ENCODE assay signal across 16 cellular contexts in the genomic region with DNA sequence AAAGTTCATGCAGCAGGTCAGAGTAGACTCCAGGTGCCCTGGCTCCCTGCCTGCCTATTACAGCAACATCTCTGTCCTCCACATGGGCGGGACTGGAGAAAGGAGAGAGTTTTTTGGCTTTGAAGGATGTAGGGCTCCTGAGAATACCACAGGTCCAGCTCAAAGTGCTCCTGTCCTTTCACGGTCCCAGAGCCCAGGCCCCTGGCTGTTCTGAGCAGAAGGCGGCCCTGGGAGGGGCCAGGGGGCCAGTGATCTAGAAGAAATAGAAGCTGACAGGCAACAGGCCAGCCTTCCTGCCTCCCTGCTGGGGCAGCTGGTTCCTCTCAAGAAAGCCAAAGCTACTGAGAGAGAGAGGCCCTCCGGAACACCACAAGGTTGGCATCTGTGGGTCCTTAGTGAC. TPM values are rescaled to one million over a fixed set of nuclear protein-coding genes. Genes with fewer than 3 reads are reported as not detected.
DNase-seq lines count a peak whose midpoint lies in the region; ATAC-seq and TF ChIP-seq lines count a peak whose summit lies in the region.
"Had no signal": no experiment of that assay in that cellular context is flagged by ENCODE, and none has a peak within 500 bp of the region (broad histone marks: within the 10 kb centered on the region; RNA-seq: fewer than 3 reads in every experiment).

No MANE protein-coding gene starts in this region.

- H3K9ac ChIP-seq in mammary epithelial cell (ENCODE audit: insufficient read depth, low read length) (no peak overlapping the region), endodermal cell (ENCODE audit: extremely low read depth, low read length, poor library complexity, severe bottlenecking) (no peak overlapping the region)

- H3K4me3 Mint-ChIP-seq in MCF 10A (ENCODE audit: unreplicated experiment) = peak overlapping the region; percentile 71
- no peak overlapping the region for H3K4me3 Mint-ChIP-seq in endodermal cell
- no peak overlapping the region for H3K4me3 Mint-ChIP-seq in activated T-cell treated with anti-CD3 and anti-CD28 coated beads, Interleukin-2, amount 50 U/mL, for 72 hours
- H3K4me3 Mint-ChIP-seq: stimulated activated naive CD8-positive, alpha-beta T cell treated with anti-CD3 and anti-CD28 coated beads, Interleukin-15, amount 100 ng/mL, for 72 hours had no signal

- H3K27me3 Mint-ChIP-seq in MCF 10A (ENCODE audit: insufficient read depth, unreplicated experiment) (peaks cover 54% of the 10 kb centered on the region), endodermal cell (ENCODE audit: insufficient read depth) (no peaks in the 10 kb centered on the region)
- peaks cover 38% of the 10 kb centered on the region for H3K27me3 Mint-ChIP-seq in activated T-cell treated with anti-CD3 and anti-CD28 coated beads, Interleukin-2, amount 50 U/mL, for 72 hours (ENCODE audit: low read depth)
- H3K27me3 Mint-ChIP-seq: stimulated activated naive CD8-positive, alpha-beta T cell treated with anti-CD3 and anti-CD28 coated beads, Interleukin-15, amount 100 ng/mL, for 72 hours had no signal

- POLR2A ChIA-PET in MCF 10A (lab: Yijun Ruan, JAX) = interaction anchor here (2.1 to 2.6 kb wide), 4 partner anchors 12 to 57 kb away, joined by 9 to 22 read pairs (median 13); a partner anchor contains a TSS

- H3K36me3 ChIP-seq in mammary epithelial cell (ENCODE audit: insufficient read depth, low read length) = no peaks in the 10 kb centered on the region
- no peaks in the 10 kb centered on the region for H3K36me3 ChIP-seq in endodermal cell (ENCODE audit: control insufficient read depth, insufficient read depth, low read length)

- no peak for TF ChIP-seq CTCF in MCF 10A (IDR thresholded peaks at IDR 0.05; ENCODE audit: unreplicated experiment)
- no peak for TF ChIP-seq CTCF in mammary epithelial cell (conservative IDR thresholded peaks at IDR 0.05 in 1 of 2, IDR thresholded peaks at IDR 0.05 in 1 of 2; ENCODE audit: extremely low read depth in 1 of 2, insufficient read depth in 1 of 2, low read depth in 1 of 2, low read length in 2 of 2)
- TF ChIP-seq CTCF in endodermal cell (conservative IDR thresholded peaks at IDR 0.05) = no peak

- no peaks in the 10 kb centered on the region for H3K9me3 ChIP-seq in mammary epithelial cell (replicated peaks; ENCODE audit: insufficient read depth, low read length)
- H3K9me3 ChIP-seq in endodermal cell (ENCODE audit: control insufficient read depth, low read length) = no peaks in the 10 kb centered on the region

- dilution Hi-C loops in mammary epithelial cell (cut with HindIII; ENCODE audit: low sequenced_read_pairs) = no loop called here

- DNase-seq in MCF 10A (ENCODE audit: unreplicated experiment) = no peak
- DNase-seq in mammary epithelial cell = no peak
- peak; percentile 46 for DNase-seq in endodermal cell
- peak; percentile 17 for DNase-seq in myocyte (ENCODE audit: low read depth)
- DNase-seq in activated T-cell treated with anti-CD3 and anti-CD28 coated beads, Interleukin-2, amount 50 U/mL, for 72 hours = no peak
- DNase-seq in head of caudate nucleus = no peak
- no peak for DNase-seq in KG1 (lab: John Stamatoyannopoulos, UW)
- DNase-seq: activated T-cell treated with anti-CD3 and anti-CD28 coated beads for 4 hours; COR-L47; foreskin keratinocyte; naive B cell; NCI-H2107; stimulated activated naive CD8-positive, alpha-beta T cell treated with anti-CD3 and anti-CD28 coated beads, Interleukin-15, amount 100 ng/mL, for 72 hours; SW 1271 had no signal

- in situ Hi-C loops in mammary epithelial cell (cut with MboI; ENCODE audit: low sequenced_read_pairs in 2 of 2) = no loop called here

- H3K9me3 Mint-ChIP-seq in MCF 10A (ENCODE audit: unreplicated experiment) = no peaks in the 10 kb centered on the region
- H3K9me3 Mint-ChIP-seq in endodermal cell = peaks cover 54% of the 10 kb centered on the region
- H3K9me3 Mint-ChIP-seq in activated T-cell treated with anti-CD3 and anti-CD28 coated beads, Interleukin-2, amount 50 U/mL, for 72 hours = no peaks in the 10 kb centered on the region
- H3K9me3 Mint-ChIP-seq: naive B cell; stimulated activated naive CD8-positive, alpha-beta T cell treated with anti-CD3 and anti-CD28 coated beads, Interleukin-15, amount 100 ng/mL, for 72 hours had no signal

- ATAC-seq in activated T-cell treated with anti-CD3 and anti-CD28 coated beads, Interleukin-2, amount 50 U/mL, for 72 hours (replicated peaks in 1 of 2) = no peak
- ATAC-seq in GM21576 (IDR thresholded peaks at IDR 0.05; ENCODE audit: unreplicated experiment) = no peak
- ATAC-seq: activated CD4-positive, CD25-positive, alpha-beta regulatory T cell treated with anti-CD3 and anti-CD28 coated beads, Interleukin-2, amount 50 U/mL, for 24 hours; stimulated activated naive CD8-positive, alpha-beta T cell treated with anti-CD3 and anti-CD28 coated beads, Interleukin-15, amount 100 ng/mL, for 72 hours had no signal

- H2AFZ ChIP-seq in mammary epithelial cell (ENCODE audit: low read depth, low read length) = no peak overlapping the region

- CTCF ChIA-PET in MCF 10A (lab: Yijun Ruan, JAX) (interaction anchor here (0.5 to 5.7 kb wide), 14 partner anchors 9 to 1979 kb away, joined by 3 to 74 read pairs (median 5); no protein-coding TSS in a partner anchor), mammary epithelial cell (lab: Charles Lee; ENCODE audit: low non-redundant PET) (interaction anchor here (0.6 to 0.7 kb wide), 2 partner anchors 9 to 14 kb away, joined by 6 to 7 read pairs; no protein-coding TSS in a partner anchor)

- no peaks in the 10 kb centered on the region for H3K36me3 Mint-ChIP-seq in MCF 10A (ENCODE audit: insufficient read depth, unreplicated experiment)
- no peaks in the 10 kb centered on the region for H3K36me3 Mint-ChIP-seq in endodermal cell (ENCODE audit: low read depth)
- H3K36me3 Mint-ChIP-seq in activated T-cell treated with anti-CD3 and anti-CD28 coated beads, Interleukin-2, amount 50 U/mL, for 72 hours (ENCODE audit: insufficient read depth in 2 of 2) = no peaks in the 10 kb centered on the region
- H3K36me3 Mint-ChIP-seq: naive B cell had no signal

- H3K27me3 ChIP-seq in mammary epithelial cell (ENCODE audit: insufficient read depth, low read length) (no peaks in the 10 kb centered on the region), endodermal cell (ENCODE audit: control insufficient read depth, insufficient read depth, low read length, poor library complexity, severe bottlenecking) (no peaks in the 10 kb centered on the region)
- H3K27me3 ChIP-seq: foreskin keratinocyte had no signal

- H3K4me1 Mint-ChIP-seq in MCF 10A (ENCODE audit: insufficient read depth, unreplicated experiment) (peaks cover 26% of the 10 kb centered on the region), endodermal cell (peaks cover 7% of the 10 kb centered on the region)
- H3K4me1 Mint-ChIP-seq in activated T-cell treated with anti-CD3 and anti-CD28 coated beads, Interleukin-2, amount 50 U/mL, for 72 hours (ENCODE audit: low read depth) = peaks cover 9% of the 10 kb centered on the region

- H3K79me2 ChIP-seq in mammary epithelial cell (ENCODE audit: insufficient read depth, low read length) = peaks cover 16% of the 10 kb centered on the region

- WGBS in mammary epithelial cell (ENCODE audit: low coverage, missing lambda C conversion rate) = 33% methylated on average over 3 of the region's 4 CpGs
- 89% methylated on average over 4 of the region's 4 CpGs; no CpG with 5 or more reads in 1 of the 2 experiments for WGBS in endodermal cell (ENCODE audit: insufficient coverage in 1 of 2, insufficient read length in 1 of 2), 2 experiments

- intact Hi-C loops in MCF 10A (cut with micrococcal nuclease) = no loop called here
- intact Hi-C loops in mammary epithelial cell (cut with micrococcal nuclease) = no loop called here
- intact Hi-C loops in head of caudate nucleus (cut with DNase I) = no loop called here

- BruUV-seq in MCF 10A (replicated peaks; lab: Mats Ljungman, UMichigan) (no TSS peak), mammary epithelial cell (replicated peaks; lab: Mats Ljungman, UMichigan) (no TSS peak)

- no peaks in the 10 kb centered on the region for H4K20me1 ChIP-seq in mammary epithelial cell (ENCODE audit: insufficient read depth, low read length)

- H3K4me3 ChIP-seq in mammary epithelial cell (replicated peaks in 1 of 3; ENCODE audit: insufficient read depth in 1 of 3, low read depth in 2 of 3, low read length in 3 of 3) (no peak overlapping the region), endodermal cell (ENCODE audit: low read length) (no peak overlapping the region)

- peaks cover 8% of the 10 kb centered on the region for H3K4me1 ChIP-seq in mammary epithelial cell (ENCODE audit: insufficient read depth, low read length)
- no peaks in the 10 kb centered on the region for H3K4me1 ChIP-seq in endodermal cell (ENCODE audit: control insufficient read depth, insufficient read depth, low read length)
- H3K4me1 ChIP-seq: foreskin keratinocyte had no signal

- no peak overlapping the region for H3K27ac ChIP-seq in mammary epithelial cell (ENCODE audit: insufficient read depth, low read depth, low read length)
- H3K27ac ChIP-seq in endodermal cell (ENCODE audit: low read depth, low read length) = no peak overlapping the region
- H3K27ac ChIP-seq: foreskin keratinocyte had no signal

- H3K27ac Mint-ChIP-seq in MCF 10A (ENCODE audit: low read depth, unreplicated experiment) = peak overlapping the region; percentile 39
- H3K27ac Mint-ChIP-seq in endodermal cell = no peak overlapping the region
- H3K27ac Mint-ChIP-seq in activated T-cell treated with anti-CD3 and anti-CD28 coated beads, Interleukin-2, amount 50 U/mL, for 72 hours = no peak overlapping the region
- H3K27ac Mint-ChIP-seq: stimulated activated naive CD8-positive, alpha-beta T cell treated with anti-CD3 and anti-CD28 coated beads, Interleukin-15, amount 100 ng/mL, for 72 hours had no signal

- H3K4me2 ChIP-seq in mammary epithelial cell (ENCODE audit: insufficient read depth, low read depth, low read length) = no peak overlapping the region

RNA-seq across cellular contexts. Expression of a gene that starts 0.9 kb away (rescaled TPM):
- total RNA-seq in MCF 10A (2022) (19.8 and 23.0 TPM in 2 replicates), mammary epithelial cell (10 to 100 TPM; 12.0 to 12.3 TPM), endodermal cell (10 to 100 TPM; 14.7 to 18.2 TPM), myocyte (9.2 and 12.3 TPM in 2 replicates)
- 4.1 TPM for polyA plus RNA-seq in mammary epithelial cell
- 10.7 TPM for polyA minus RNA-seq in mammary epithelial cell
- 7.8 TPM for polyA plus RNA-seq in endodermal cell (2013, experiment 1 of 2)
- polyA plus RNA-seq in endodermal cell (2013, experiment 2 of 2) = 8.6 TPM
- 40.2 TPM for polyA plus RNA-seq in myocyte (2012)
- 1 to 10 TPM in 1 of 2 donors, under 1 TPM in 1; 0.56 to 1.3 TPM for total RNA-seq in activated T-cell treated with anti-CD3 and anti-CD28 coated beads, Interleukin-2, amount 50 U/mL, for 72 hours

RNA-seq across cellular contexts. Expression of a gene that starts 57.3 kb away (rescaled TPM):
- 163 and 167 TPM in 2 replicates for total RNA-seq in MCF 10A (2022)
- total RNA-seq in mammary epithelial cell = 100 to 1,000 TPM; 106 to 125 TPM
- polyA plus RNA-seq in mammary epithelial cell = 40.2 TPM
- 90.0 TPM for polyA minus RNA-seq in mammary epithelial cell
- 100 to 1,000 TPM in 1 of 2 donors, 10 to 100 TPM in 1; 95.9 to 101 TPM for total RNA-seq in endodermal cell
- polyA plus RNA-seq in endodermal cell (2013, experiment 1 of 2) = 57.9 TPM
- polyA plus RNA-seq in endodermal cell (2013, experiment 2 of 2) = 55.9 TPM
- 71.4 and 88.3 TPM in 2 replicates for total RNA-seq in myocyte
- 50.3 TPM for polyA plus RNA-seq in myocyte (2012)
- 100 to 1,000 TPM; 105 to 151 TPM for total RNA-seq in activated T-cell treated with anti-CD3 and anti-CD28 coated beads, Interleukin-2, amount 50 U/mL, for 72 hours

Comparison
In these comparisons a context has a peak if more than half of its experiments do, and no peak if none do; other contexts are left out.
1. DNase-seq: peak in endodermal cell (single experiment) and myocyte (single experiment); none in MCF 10A (single experiment), mammary epithelial cell (single experiment), activated T-cell treated with anti-CD3 and anti-CD28 coated beads, Interleukin-2, amount 50 U/mL, for 72 hours (0 of 2), head of caudate nucleus (0 of 42) and KG1 (single experiment).